ENCODE assay signal across 24 cellular contexts in the genomic region with DNA sequence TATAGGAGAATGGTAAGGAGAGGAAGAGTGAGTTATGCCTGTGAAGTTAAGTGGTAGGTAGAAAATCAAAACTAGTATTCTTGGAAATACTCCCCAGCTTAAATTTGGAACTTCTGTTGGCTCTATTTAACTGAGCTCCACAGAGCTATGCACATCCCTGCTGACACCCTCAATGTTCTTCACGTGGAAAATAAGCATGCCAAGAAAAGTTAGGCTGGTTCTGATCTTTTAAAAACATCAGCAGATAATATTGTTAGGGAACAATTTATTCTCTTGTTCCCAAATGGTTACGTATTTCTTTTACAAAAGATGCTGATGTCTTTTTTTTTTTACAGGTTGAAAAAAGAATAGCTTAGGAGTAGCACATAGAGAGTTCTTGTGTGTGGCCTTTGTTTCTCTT.
DNase-seq lines count a peak whose midpoint lies in the region; ATAC-seq, FAIRE-seq and TF ChIP-seq lines count a peak whose summit lies in the region.
"Had no signal": no experiment of that assay in that cellular context is flagged by ENCODE, and none has a peak within 500 bp of the region (broad histone marks: within the 10 kb centered on the region; RNA-seq: fewer than 3 reads in every experiment).

No MANE protein-coding gene starts in this region.

- H3K9me3 ChIP-seq in mammary epithelial cell (replicated peaks; ENCODE audit: insufficient read depth, low read length) (peaks cover 3% of the 10 kb centered on the region), astrocyte (ENCODE audit: insufficient read depth, low read depth, low read length) (no peaks in the 10 kb centered on the region), prostate gland (no peaks in the 10 kb centered on the region)

- POLR2A ChIA-PET in MCF 10A (lab: Yijun Ruan, JAX) = interaction anchor here (0.5 to 0.7 kb wide), 2 partner anchors 207 to 335 kb away, joined by 3 read pairs; no protein-coding TSS in a partner anchor

- H3K36me3 ChIP-seq in mammary epithelial cell (ENCODE audit: insufficient read depth, low read length) (peaks cover 19% of the 10 kb centered on the region), GM23338 (ENCODE audit: insufficient read depth) (peaks cover 6% of the 10 kb centered on the region; the same call in 1 of the 2 replicates), astrocyte (ENCODE audit: insufficient read depth, low read length) (peaks cover 20% of the 10 kb centered on the region), prostate gland (no peaks in the 10 kb centered on the region)

- H3K27ac ChIP-seq in mammary epithelial cell (ENCODE audit: insufficient read depth, low read depth, low read length) (no peak overlapping the region), GM23338 (ENCODE audit: low read depth) (no peak overlapping the region), astrocyte (ENCODE audit: low read depth, low read length) (no peak overlapping the region), prostate gland (no peak overlapping the region)
- H3K27ac ChIP-seq: 22Rv1; A549; BLaER1 treated with 17β-estradiol and CSF1 and Interleukin-3, amounts not matched to agents 10 nM and 100 nM; C4-2B had no signal

- H3K27me3 Mint-ChIP-seq in MCF 10A (ENCODE audit: insufficient read depth, unreplicated experiment) (no peaks in the 10 kb centered on the region), GM23338 (ENCODE audit: insufficient read depth, low read depth, poor library complexity) (peaks cover 2% of the 10 kb centered on the region), astrocyte (ENCODE audit: low read depth, unreplicated experiment) (no peaks in the 10 kb centered on the region)
- H3K27me3 Mint-ChIP-seq in activated T-cell treated with anti-CD3 and anti-CD28 coated beads, Interleukin-2, amount 50 U/mL, for 24 hours = no peaks in the 10 kb centered on the region
- H3K27me3 Mint-ChIP-seq: B cell; CD4-positive, alpha-beta T cell had no signal

- H3K4me1 Mint-ChIP-seq in MCF 10A (ENCODE audit: insufficient read depth, unreplicated experiment) (peaks cover 10% of the 10 kb centered on the region), GM23338 (peaks cover 21% of the 10 kb centered on the region), astrocyte (ENCODE audit: low read depth, unreplicated experiment) (no peaks in the 10 kb centered on the region)
- peaks cover 6% of the 10 kb centered on the region for H3K4me1 Mint-ChIP-seq in activated T-cell treated with anti-CD3 and anti-CD28 coated beads, Interleukin-2, amount 50 U/mL, for 24 hours (ENCODE audit: low read depth)
- H3K4me1 Mint-ChIP-seq: B cell had no signal

- no peak for DNase-seq in MCF 10A (ENCODE audit: unreplicated experiment)
- DNase-seq in mammary epithelial cell = no peak
- no peak for DNase-seq in GM23338 (ENCODE audit: low spot score)
- DNase-seq in astrocyte (ENCODE audit: low read depth) = no peak
- no peak for DNase-seq in sciatic nerve (ENCODE audit: low spot score)
- DNase-seq in activated T-cell treated with anti-CD3 and anti-CD28 coated beads, Interleukin-2, amount 50 U/mL, for 24 hours = no peak
- DNase-seq in prostate gland (ENCODE audit: low spot score) = no peak
- DNase-seq: AML-193; Caco-2; Calu3; CD4-positive, alpha-beta T cell; CD8-positive, alpha-beta T cell; DMS79 treated with DMSO at 0.1 percent for 48 hours; GF-D8 had no signal

- no peak overlapping the region for H3K4me3 ChIP-seq in mammary epithelial cell (replicated peaks in 1 of 3; ENCODE audit: insufficient read depth in 1 of 3, low read depth in 2 of 3, low read length in 3 of 3)
- no peak overlapping the region for H3K4me3 ChIP-seq in GM23338
- H3K4me3 ChIP-seq in astrocyte (ENCODE audit: insufficient read depth, low read depth, low read length) = no peak overlapping the region
- no peak overlapping the region for H3K4me3 ChIP-seq in prostate gland
- H3K4me3 ChIP-seq: A549; BLaER1 treated with 17β-estradiol and CSF1 and Interleukin-3, amounts not matched to agents 10 nM and 100 nM had no signal

- CTCF ChIA-PET in MCF 10A (lab: Yijun Ruan, JAX) (interaction anchor here (0.8 to 1.1 kb wide), 3 partner anchors 12 to 370 kb away, joined by 3 to 8 read pairs (median 4); no protein-coding TSS in a partner anchor), mammary epithelial cell (lab: Charles Lee; ENCODE audit: low non-redundant PET) (no interaction called here)

- ATAC-seq in GM23338 (no peak), sciatic nerve (peak; percentile 94), HG02763 (IDR thresholded peaks at IDR 0.05; ENCODE audit: unreplicated experiment) (no peak)
- ATAC-seq: A549; CD8-positive, alpha-beta T cell had no signal

- H4K20me1 ChIP-seq in mammary epithelial cell (ENCODE audit: insufficient read depth, low read length) (no peaks in the 10 kb centered on the region), GM23338 (replicated peaks; ENCODE audit: insufficient read depth) (no peaks in the 10 kb centered on the region), astrocyte (ENCODE audit: insufficient read depth, low read length) (no peaks in the 10 kb centered on the region)

- H3K36me3 Mint-ChIP-seq in MCF 10A (ENCODE audit: insufficient read depth, unreplicated experiment) (peaks cover 59% of the 10 kb centered on the region), GM23338 (ENCODE audit: low read depth) (peaks cover 22% of the 10 kb centered on the region), astrocyte (ENCODE audit: low read depth, unreplicated experiment) (peaks cover 12% of the 10 kb centered on the region)
- peaks cover 78% of the 10 kb centered on the region for H3K36me3 Mint-ChIP-seq in activated T-cell treated with anti-CD3 and anti-CD28 coated beads, Interleukin-2, amount 50 U/mL, for 24 hours (ENCODE audit: low read depth)

- TF ChIP-seq CTCF in MCF 10A (IDR thresholded peaks at IDR 0.05; ENCODE audit: unreplicated experiment) (no peak), mammary epithelial cell (conservative IDR thresholded peaks at IDR 0.05 in 1 of 2, IDR thresholded peaks at IDR 0.05 in 1 of 2; ENCODE audit: extremely low read depth in 1 of 2, insufficient read depth in 1 of 2, low read depth in 1 of 2, low read length in 2 of 2) (no peak), GM23338 (conservative IDR thresholded peaks at IDR 0.05; ENCODE audit: low read depth in 2 of 2) (no peak), astrocyte (IDR thresholded peaks at IDR 0.05; ENCODE audit: insufficient read depth, low read depth, low read length) (no peak), prostate gland (IDR thresholded peaks at IDR 0.05) (no peak)

- H3K27ac Mint-ChIP-seq in MCF 10A (ENCODE audit: low read depth, unreplicated experiment) (peak overlapping the region; percentile 49), GM23338 (0 out of 2 replicates have a peak overlapping the region, but pooled peaks have one; percentile 14), astrocyte (ENCODE audit: unreplicated experiment) (no peak overlapping the region)
- no peak overlapping the region for H3K27ac Mint-ChIP-seq in activated T-cell treated with anti-CD3 and anti-CD28 coated beads, Interleukin-2, amount 50 U/mL, for 24 hours
- H3K27ac Mint-ChIP-seq: B cell; CD4-positive, alpha-beta T cell; CD8-positive, alpha-beta T cell had no signal

- intact Hi-C loops in MCF 10A (cut with micrococcal nuclease) (no loop called here), mammary epithelial cell (cut with micrococcal nuclease) (loop anchor here (10.0 kb wide), 1 partner anchor 114 kb away; the partner anchor contains the start of gene MKLN1), sciatic nerve (cut with DNase I) (loop anchor here (5.0 kb wide), 1 partner anchor 87 kb away; no protein-coding TSS in a partner anchor), prostate gland (cut with DNase I) (no loop called here)

- 50% methylated on average over 2 of the region's 2 CpGs for WGBS in mammary epithelial cell (ENCODE audit: low coverage, missing lambda C conversion rate)
- WGBS in prostate gland = 52% methylated on average over 2 of the region's 2 CpGs

- H2AFZ ChIP-seq in mammary epithelial cell (ENCODE audit: low read depth, low read length) (no peak overlapping the region), GM23338 (no peak overlapping the region), astrocyte (ENCODE audit: low read depth, low read length) (no peak overlapping the region)

- TF ChIP-seq POLR2A in prostate gland (IDR thresholded peaks at IDR 0.05) = no peak

- dilution Hi-C loops in mammary epithelial cell (cut with HindIII; ENCODE audit: low sequenced_read_pairs) = no loop called here

- H3K4me1 ChIP-seq in mammary epithelial cell (ENCODE audit: insufficient read depth, low read length) = no peaks in the 10 kb centered on the region
- peaks cover 19% of the 10 kb centered on the region for H3K4me1 ChIP-seq in GM23338 (ENCODE audit: insufficient read depth)
- H3K4me1 ChIP-seq in astrocyte (ENCODE audit: insufficient read depth, low read length) = no peaks in the 10 kb centered on the region
- H3K4me1 ChIP-seq in prostate gland (replicated peaks) = no peaks in the 10 kb centered on the region
- H3K4me1 ChIP-seq: A549, Caco-2 had no signal

- H3K4me2 ChIP-seq in mammary epithelial cell (ENCODE audit: insufficient read depth, low read depth, low read length) (no peak overlapping the region), GM23338 (0 out of 2 replicates have a peak overlapping the region, but pooled peaks have one; percentile 14), astrocyte (ENCODE audit: low read length) (no peak overlapping the region)
- H3K4me2 ChIP-seq: A549; BLaER1 treated with 17β-estradiol and CSF1 and Interleukin-3, amounts not matched to agents 10 nM and 100 nM had no signal

- H3K79me2 ChIP-seq in mammary epithelial cell (ENCODE audit: insufficient read depth, low read length) = no peaks in the 10 kb centered on the region
- no peaks in the 10 kb centered on the region for H3K79me2 ChIP-seq in GM23338 (replicated peaks; ENCODE audit: insufficient read depth)
- H3K79me2 ChIP-seq in astrocyte (ENCODE audit: insufficient read depth, low read length) = no peaks in the 10 kb centered on the region

- H3K9me3 Mint-ChIP-seq in MCF 10A (ENCODE audit: unreplicated experiment) (peaks cover 15% of the 10 kb centered on the region), GM23338 (no peaks in the 10 kb centered on the region), astrocyte (ENCODE audit: unreplicated experiment) (no peaks in the 10 kb centered on the region)
- no peaks in the 10 kb centered on the region for H3K9me3 Mint-ChIP-seq in activated T-cell treated with anti-CD3 and anti-CD28 coated beads, Interleukin-2, amount 50 U/mL, for 24 hours
- H3K9me3 Mint-ChIP-seq: CD4-positive, alpha-beta T cell; CD8-positive, alpha-beta T cell had no signal

- BruUV-seq in MCF 10A (replicated peaks; lab: Mats Ljungman, UMichigan) (no TSS peak), mammary epithelial cell (replicated peaks; lab: Mats Ljungman, UMichigan) (no TSS peak)

- H3K4me3 Mint-ChIP-seq in MCF 10A (ENCODE audit: unreplicated experiment) (no peak overlapping the region), GM23338 (no peak overlapping the region), astrocyte (ENCODE audit: unreplicated experiment) (no peak overlapping the region)
- H3K4me3 Mint-ChIP-seq in activated T-cell treated with anti-CD3 and anti-CD28 coated beads, Interleukin-2, amount 50 U/mL, for 24 hours = no peak overlapping the region
- H3K4me3 Mint-ChIP-seq: B cell; CD4-positive, alpha-beta T cell; CD8-positive, alpha-beta T cell had no signal

- in situ Hi-C loops in mammary epithelial cell (cut with MboI; ENCODE audit: low sequenced_read_pairs in 2 of 2) = no loop called here

- FAIRE-seq in astrocyte (lab: Jason Lieb, UNC) = peak; percentile 50
- FAIRE-seq: A549, D721Med, G401.6, GM12891, GM19239 had no signal

- H3K9ac ChIP-seq in mammary epithelial cell (ENCODE audit: insufficient read depth, low read length) = no peak overlapping the region
- H3K9ac ChIP-seq in astrocyte (ENCODE audit: low read length) = no peak overlapping the region
- H3K9ac ChIP-seq: BLaER1 treated with 17β-estradiol and CSF1 and Interleukin-3, amounts not matched to agents 10 nM and 100 nM had no signal

- no peaks in the 10 kb centered on the region for H3F3A ChIP-seq in GM23338 (replicated peaks; ENCODE audit: low read depth)

- no peaks in the 10 kb centered on the region for H3K9me2 ChIP-seq in GM23338 (ENCODE audit: insufficient read depth)

- H3K27me3 ChIP-seq in mammary epithelial cell (ENCODE audit: insufficient read depth, low read length) = no peaks in the 10 kb centered on the region
- no peaks in the 10 kb centered on the region for H3K27me3 ChIP-seq in GM23338 (ENCODE audit: insufficient read depth)
- H3K27me3 ChIP-seq in astrocyte (ENCODE audit: insufficient read depth, low read length) = no peaks in the 10 kb centered on the region
- no peaks in the 10 kb centered on the region for H3K27me3 ChIP-seq in prostate gland (replicated peaks; ENCODE audit: insufficient read depth)
- H3K27me3 ChIP-seq: BLaER1 treated with 17β-estradiol and CSF1 and Interleukin-3, amounts not matched to agents 10 nM and 100 nM had no signal

Comparison
In these comparisons a context has a peak if more than half of its experiments do, and no peak if none do; other contexts are left out.
1. intact Hi-C loops: an anchor here in mammary epithelial cell (10.0 kb wide) and sciatic nerve (5.0 kb wide); none called in MCF 10A and prostate gland.
2. H3K27ac Mint-ChIP-seq: peak in MCF 10A (single experiment) and GM23338 (single experiment); none in astrocyte (single experiment) and activated T-cell treated with anti-CD3 and anti-CD28 coated beads, Interleukin-2, amount 50 U/mL, for 24 hours (single experiment).